In the genomic region with DNA sequence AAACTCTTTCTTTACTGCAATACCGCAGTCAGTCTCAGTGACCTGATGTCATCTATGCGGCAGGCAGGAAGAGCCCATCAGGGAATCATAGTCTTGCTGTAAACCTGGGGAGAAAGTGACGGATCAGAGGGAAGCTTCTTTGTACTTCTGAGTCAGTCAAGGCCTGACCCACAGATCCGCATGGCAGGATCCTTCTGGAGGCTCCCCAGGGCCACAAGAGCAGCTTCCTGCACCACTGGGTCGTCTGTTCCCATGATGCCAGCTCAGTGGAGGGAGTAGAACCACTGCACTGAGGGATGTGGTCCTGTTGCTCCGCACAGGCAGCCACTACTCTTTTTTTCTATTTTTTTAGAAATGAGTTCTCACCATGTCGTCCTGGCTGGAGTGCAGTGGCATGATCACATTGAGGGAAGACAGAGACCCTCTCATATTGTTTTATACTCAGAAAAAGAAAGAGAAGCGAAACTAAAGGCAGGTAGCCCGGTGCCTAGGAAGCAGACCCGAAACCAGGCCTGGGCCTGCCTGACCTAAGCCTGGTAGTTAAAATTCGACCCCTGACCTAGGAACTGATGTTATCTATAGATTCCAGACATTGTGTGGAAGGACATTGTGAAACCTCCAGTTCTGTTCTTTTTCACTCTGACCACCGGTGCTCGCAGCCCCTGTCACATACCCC, we compare ENCODE assay signal across 1 cellular context.
TF ChIP-seq lines count a peak whose summit lies in the region.

No MANE protein-coding gene starts in this region.

TF ChIP-seq in H1, 55 proteins besides CTCF, POLR2A, EP300 and RAD21:
- TF ChIP-seq CHD1 (IDR thresholded peaks at IDR 0.05; ENCODE audit: low read depth, low read length), result no peak
- TF ChIP-seq SUZ12 (IDR thresholded peaks at IDR 0.05; ENCODE audit: low read length), result no peak
- TF ChIP-seq GTF2F1 (IDR thresholded peaks at IDR 0.05; ENCODE audit: borderline replicate concordance, low read depth, low read length), result no peak
